Comparison of ENCODE assay signal across 8 cellular contexts in the genomic region with DNA sequence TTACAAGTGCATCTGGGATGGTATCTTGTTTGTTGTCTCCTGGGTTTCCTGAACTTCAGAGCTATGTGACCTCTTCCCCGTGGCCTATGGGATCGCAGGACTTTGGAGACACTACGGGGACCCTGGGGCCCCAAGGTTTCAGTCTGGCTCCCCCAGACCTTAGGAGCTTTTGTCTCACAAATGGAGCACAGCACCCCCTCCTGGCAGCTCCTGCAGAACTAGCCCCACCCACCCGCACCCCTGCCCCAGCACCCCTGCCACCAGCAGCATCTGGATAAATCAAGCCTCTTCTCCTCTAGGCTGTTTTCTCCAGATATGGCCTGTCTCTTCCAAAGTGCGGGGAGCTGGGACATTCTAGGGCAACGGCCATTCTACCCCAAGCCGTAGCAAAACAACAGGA. TPM values are rescaled to one million over a fixed set of nuclear protein-coding genes. Genes with fewer than 3 reads are reported as not detected.
A peak's percentile ranks its signal among the peaks of the same experiment; 100 is the strongest.
DNase-seq lines count a peak whose midpoint lies in the region; ATAC-seq and TF ChIP-seq lines count a peak whose summit lies in the region.

No MANE protein-coding gene starts in this region.

- no peaks in the 10 kb centered on the region for H3F3A ChIP-seq in DOHH2 (ENCODE audit: control insufficient read depth, insufficient read depth)

- H3K4me3 ChIP-seq in DOHH2 (ENCODE audit: low read length) = no peak overlapping the region
- H3K4me3 ChIP-seq in adipocyte (ENCODE audit: low read length) = no peak overlapping the region
- no peak overlapping the region for H3K4me3 ChIP-seq in osteoblast (ENCODE audit: insufficient read depth, low read length)

- H3K4me2 ChIP-seq in DOHH2 (ENCODE audit: low read length) (no peak overlapping the region), osteoblast (ENCODE audit: insufficient read depth, low read length) (no peak overlapping the region)

- ATAC-seq in GM19035 (IDR thresholded peaks at IDR 0.05; ENCODE audit: unreplicated experiment) (no peak), GM21737 (IDR thresholded peaks at IDR 0.05; ENCODE audit: unreplicated experiment) (no peak)

- H3K4me1 ChIP-seq in DOHH2 (ENCODE audit: control insufficient read depth, low read length) = no peaks in the 10 kb centered on the region
- H3K4me1 ChIP-seq in adipocyte (ENCODE audit: control insufficient read depth, insufficient read depth, low read length) = peaks cover 12% of the 10 kb centered on the region
- H3K4me1 ChIP-seq in osteoblast (ENCODE audit: insufficient read depth, low read length) = no peaks in the 10 kb centered on the region

- POLR2A ChIA-PET in RWPE1 (lab: Yijun Ruan, JAX; ENCODE audit: low non-redundant PET) = interaction anchor here (0.6 kb wide), 1 partner anchor 67 kb away, joined by 3 read pairs; no protein-coding TSS in a partner anchor

- TF ChIP-seq CTCF in DOHH2 (IDR thresholded peaks at IDR 0.05; ENCODE audit: low read depth, low read length, poor library complexity, severe bottlenecking) = peak; percentile 29
- TF ChIP-seq CTCF in RWPE1 (conservative IDR thresholded peaks at IDR 0.05; ENCODE audit: low read depth) = no peak; the same call in 1 of the 2 replicates
- TF ChIP-seq CTCF in osteoblast (IDR thresholded peaks at IDR 0.05; ENCODE audit: extremely low read depth, low read depth, low read length) = peak; percentile 11

- no peak overlapping the region for H2AFZ ChIP-seq in osteoblast (ENCODE audit: low read length)

- H3K27ac ChIP-seq in DOHH2 (ENCODE audit: low read depth, low read length) = no peak overlapping the region
- peak overlapping the region; percentile 34; the same call in 1 of the 2 replicates for H3K27ac ChIP-seq in RWPE1
- no peak overlapping the region for H3K27ac ChIP-seq in osteoblast (ENCODE audit: low read depth, low read length)

- DNase-seq in RWPE1 (ENCODE audit: low spot score) (no peak), adipocyte (ENCODE audit: low read depth) (peak; percentile 38), osteoblast (ENCODE audit: insufficient read length, low spot score, missing footprints) (peak; percentile 93), NCI-H1092 treated with DMSO at 0.1 percent for 48 hours (lab: John Stamatoyannopoulos, UW) (no peak), mucosa of gallbladder (ENCODE audit: low spot score) (no peak)

- H4K20me1 ChIP-seq in DOHH2 (ENCODE audit: control insufficient read depth, insufficient read depth, low read depth, low read length) (no peaks in the 10 kb centered on the region), osteoblast (ENCODE audit: insufficient read depth, low read length) (peaks cover 5% of the 10 kb centered on the region)

- H3K79me2 ChIP-seq in DOHH2 (ENCODE audit: control insufficient read depth, low read length) (no peaks in the 10 kb centered on the region), osteoblast (ENCODE audit: insufficient read depth, low read length) (peaks cover 3% of the 10 kb centered on the region)

- H3K9me3 ChIP-seq in DOHH2 (ENCODE audit: control insufficient read depth, insufficient read depth, low read length) (no peaks in the 10 kb centered on the region), adipocyte (ENCODE audit: control insufficient read depth, low read length) (no peaks in the 10 kb centered on the region), osteoblast (ENCODE audit: low read depth, low read length) (no peaks in the 10 kb centered on the region)

- no peaks in the 10 kb centered on the region for H3K27me3 ChIP-seq in DOHH2 (ENCODE audit: control insufficient read depth, low read length)
- H3K27me3 ChIP-seq in adipocyte (replicated peaks; ENCODE audit: control insufficient read depth, insufficient read depth, low read length) = no peaks in the 10 kb centered on the region
- no peaks in the 10 kb centered on the region for H3K27me3 ChIP-seq in osteoblast (ENCODE audit: insufficient read depth, low read length)

- no peaks in the 10 kb centered on the region for H3K9me2 ChIP-seq in DOHH2 (replicated peaks; ENCODE audit: control insufficient read depth, low read length)

- CTCF ChIA-PET in RWPE1 (lab: Yijun Ruan, JAX) = interaction anchor here (0.6 to 1.4 kb wide), 5 partner anchors 8 to 67 kb away, joined by 3 to 4 read pairs (median 3); no protein-coding TSS in a partner anchor

- H3K9ac ChIP-seq in adipocyte (ENCODE audit: low read length) = no peak overlapping the region

- H3K36me3 ChIP-seq in DOHH2 (ENCODE audit: control insufficient read depth, low read length) (peaks cover 58% of the 10 kb centered on the region), adipocyte (ENCODE audit: control insufficient read depth, insufficient read depth, low read length, severe bottlenecking) (peaks cover 65% of the 10 kb centered on the region), osteoblast (ENCODE audit: insufficient read depth, low read length) (peaks cover 28% of the 10 kb centered on the region)

RNA-seq across cellular contexts. Expression of a gene that starts 10.4 kb away (rescaled TPM):
- total RNA-seq in osteoblast (under 0.01 TPM in 2 replicates), mucosa of gallbladder (2.7 TPM)

RNA-seq across cellular contexts. Expression of a gene that starts 32.2 kb away (rescaled TPM):
- 11.9 and 12.1 TPM in 2 replicates for total RNA-seq in osteoblast
- total RNA-seq in mucosa of gallbladder = 26.2 TPM

Comparison
In these comparisons a context has a peak if more than half of its experiments do, and no peak if none do; other contexts are left out.
1. DNase-seq: peak in adipocyte (single experiment) and osteoblast (single experiment); none in RWPE1 (single experiment), NCI-H1092 treated with DMSO at 0.1 percent for 48 hours (single experiment) and mucosa of gallbladder (single experiment).